29 cellular contexts compared by ENCODE assay signal in genomic region chr7:133309333-133309732, GRCh38.
"Had no signal": no experiment of that assay in that cellular context is flagged by ENCODE, and none has a peak within 500 bp of the region (broad histone marks: within the 10 kb centered on the region; RNA-seq: fewer than 3 reads in every experiment).

No MANE protein-coding gene starts in this region.

- H3K4me3 ChIP-seq: colonic mucosa, coronary artery, dorsolateral prefrontal cortex, esophagus muscularis mucosa, esophagus squamous epithelium, gastrocnemius medialis, gastroesophageal sphincter, heart left ventricle, heart right ventricle had no signal

- H3K27me3 Mint-ChIP-seq: dendritic cell treated with granulocyte-macrophage colony-stimulating factor and Interleukin-4, amounts not matched to agents 40 ng/mL and 50 ng/mL, for 4 days; effector memory CD8-positive, alpha-beta T cell had no signal

- H3K4me1 ChIP-seq: colonic mucosa, esophagus squamous epithelium, foreskin keratinocyte, gastroesophageal sphincter had no signal

- H3K9me3 Mint-ChIP-seq: dendritic cell treated with granulocyte-macrophage colony-stimulating factor and Interleukin-4, amounts not matched to agents 40 ng/mL and 50 ng/mL, for 4 days; effector memory CD8-positive, alpha-beta T cell; endodermal cell had no signal

- H3K9me3 ChIP-seq: colonic mucosa, esophagus muscularis mucosa, esophagus squamous epithelium, gastrocnemius medialis, gastroesophageal sphincter, heart left ventricle, heart right ventricle had no signal

- H3K4me3 Mint-ChIP-seq: dendritic cell treated with granulocyte-macrophage colony-stimulating factor and Interleukin-4, amounts not matched to agents 40 ng/mL and 50 ng/mL, for 4 days; effector memory CD8-positive, alpha-beta T cell; endodermal cell had no signal

- ATAC-seq: effector memory CD8-positive, alpha-beta T cell; esophagus mucosa; foreskin keratinocyte; gastrocnemius medialis; gastroesophageal sphincter; heart left ventricle; heart right ventricle had no signal

- H3K27ac ChIP-seq: colonic mucosa, coronary artery, dorsolateral prefrontal cortex, epithelial cell of prostate, esophagus muscularis mucosa, esophagus squamous epithelium, foreskin keratinocyte, gastrocnemius medialis, gastroesophageal sphincter, heart left ventricle, heart right ventricle had no signal

- DNase-seq: colonic mucosa; cortex of kidney; dermis blood vessel endothelial cell; dorsolateral prefrontal cortex; effector CD4-positive, alpha-beta T cell; effector CD8-positive, alpha-beta T cell; effector memory CD4-positive, alpha-beta T cell; effector memory CD8-positive, alpha-beta T cell; endodermal cell; erythroblast; esophagus squamous epithelium; foreskin fibroblast; foreskin keratinocyte; foreskin melanocyte; gastrocnemius medialis; glutamatergic neuron; head of caudate nucleus; heart left ventricle; heart right ventricle had no signal

- H3K27me3 ChIP-seq: colonic mucosa, dorsolateral prefrontal cortex, esophagus muscularis mucosa, esophagus squamous epithelium, foreskin keratinocyte, gastrocnemius medialis, gastroesophageal sphincter, heart left ventricle, heart right ventricle had no signal

- FAIRE-seq: colon, endometrium, endothelial cell of umbilical vein, frontal cortex had no signal

- H3K27ac Mint-ChIP-seq: dendritic cell treated with granulocyte-macrophage colony-stimulating factor and Interleukin-4, amounts not matched to agents 40 ng/mL and 50 ng/mL, for 4 days; effector memory CD8-positive, alpha-beta T cell; endodermal cell had no signal
